In genomic region chr3:108791473-108791872, GRCh38 we compare ENCODE assay signal across 1 cellular context.
TF ChIP-seq lines count a peak whose summit lies in the region.

No MANE protein-coding gene starts in this region.

TF ChIP-seq in GM23338, 12 proteins besides CTCF, POLR2A, EP300 and RAD21 (continued from another document):
- TF ChIP-seq, protein P1, sequence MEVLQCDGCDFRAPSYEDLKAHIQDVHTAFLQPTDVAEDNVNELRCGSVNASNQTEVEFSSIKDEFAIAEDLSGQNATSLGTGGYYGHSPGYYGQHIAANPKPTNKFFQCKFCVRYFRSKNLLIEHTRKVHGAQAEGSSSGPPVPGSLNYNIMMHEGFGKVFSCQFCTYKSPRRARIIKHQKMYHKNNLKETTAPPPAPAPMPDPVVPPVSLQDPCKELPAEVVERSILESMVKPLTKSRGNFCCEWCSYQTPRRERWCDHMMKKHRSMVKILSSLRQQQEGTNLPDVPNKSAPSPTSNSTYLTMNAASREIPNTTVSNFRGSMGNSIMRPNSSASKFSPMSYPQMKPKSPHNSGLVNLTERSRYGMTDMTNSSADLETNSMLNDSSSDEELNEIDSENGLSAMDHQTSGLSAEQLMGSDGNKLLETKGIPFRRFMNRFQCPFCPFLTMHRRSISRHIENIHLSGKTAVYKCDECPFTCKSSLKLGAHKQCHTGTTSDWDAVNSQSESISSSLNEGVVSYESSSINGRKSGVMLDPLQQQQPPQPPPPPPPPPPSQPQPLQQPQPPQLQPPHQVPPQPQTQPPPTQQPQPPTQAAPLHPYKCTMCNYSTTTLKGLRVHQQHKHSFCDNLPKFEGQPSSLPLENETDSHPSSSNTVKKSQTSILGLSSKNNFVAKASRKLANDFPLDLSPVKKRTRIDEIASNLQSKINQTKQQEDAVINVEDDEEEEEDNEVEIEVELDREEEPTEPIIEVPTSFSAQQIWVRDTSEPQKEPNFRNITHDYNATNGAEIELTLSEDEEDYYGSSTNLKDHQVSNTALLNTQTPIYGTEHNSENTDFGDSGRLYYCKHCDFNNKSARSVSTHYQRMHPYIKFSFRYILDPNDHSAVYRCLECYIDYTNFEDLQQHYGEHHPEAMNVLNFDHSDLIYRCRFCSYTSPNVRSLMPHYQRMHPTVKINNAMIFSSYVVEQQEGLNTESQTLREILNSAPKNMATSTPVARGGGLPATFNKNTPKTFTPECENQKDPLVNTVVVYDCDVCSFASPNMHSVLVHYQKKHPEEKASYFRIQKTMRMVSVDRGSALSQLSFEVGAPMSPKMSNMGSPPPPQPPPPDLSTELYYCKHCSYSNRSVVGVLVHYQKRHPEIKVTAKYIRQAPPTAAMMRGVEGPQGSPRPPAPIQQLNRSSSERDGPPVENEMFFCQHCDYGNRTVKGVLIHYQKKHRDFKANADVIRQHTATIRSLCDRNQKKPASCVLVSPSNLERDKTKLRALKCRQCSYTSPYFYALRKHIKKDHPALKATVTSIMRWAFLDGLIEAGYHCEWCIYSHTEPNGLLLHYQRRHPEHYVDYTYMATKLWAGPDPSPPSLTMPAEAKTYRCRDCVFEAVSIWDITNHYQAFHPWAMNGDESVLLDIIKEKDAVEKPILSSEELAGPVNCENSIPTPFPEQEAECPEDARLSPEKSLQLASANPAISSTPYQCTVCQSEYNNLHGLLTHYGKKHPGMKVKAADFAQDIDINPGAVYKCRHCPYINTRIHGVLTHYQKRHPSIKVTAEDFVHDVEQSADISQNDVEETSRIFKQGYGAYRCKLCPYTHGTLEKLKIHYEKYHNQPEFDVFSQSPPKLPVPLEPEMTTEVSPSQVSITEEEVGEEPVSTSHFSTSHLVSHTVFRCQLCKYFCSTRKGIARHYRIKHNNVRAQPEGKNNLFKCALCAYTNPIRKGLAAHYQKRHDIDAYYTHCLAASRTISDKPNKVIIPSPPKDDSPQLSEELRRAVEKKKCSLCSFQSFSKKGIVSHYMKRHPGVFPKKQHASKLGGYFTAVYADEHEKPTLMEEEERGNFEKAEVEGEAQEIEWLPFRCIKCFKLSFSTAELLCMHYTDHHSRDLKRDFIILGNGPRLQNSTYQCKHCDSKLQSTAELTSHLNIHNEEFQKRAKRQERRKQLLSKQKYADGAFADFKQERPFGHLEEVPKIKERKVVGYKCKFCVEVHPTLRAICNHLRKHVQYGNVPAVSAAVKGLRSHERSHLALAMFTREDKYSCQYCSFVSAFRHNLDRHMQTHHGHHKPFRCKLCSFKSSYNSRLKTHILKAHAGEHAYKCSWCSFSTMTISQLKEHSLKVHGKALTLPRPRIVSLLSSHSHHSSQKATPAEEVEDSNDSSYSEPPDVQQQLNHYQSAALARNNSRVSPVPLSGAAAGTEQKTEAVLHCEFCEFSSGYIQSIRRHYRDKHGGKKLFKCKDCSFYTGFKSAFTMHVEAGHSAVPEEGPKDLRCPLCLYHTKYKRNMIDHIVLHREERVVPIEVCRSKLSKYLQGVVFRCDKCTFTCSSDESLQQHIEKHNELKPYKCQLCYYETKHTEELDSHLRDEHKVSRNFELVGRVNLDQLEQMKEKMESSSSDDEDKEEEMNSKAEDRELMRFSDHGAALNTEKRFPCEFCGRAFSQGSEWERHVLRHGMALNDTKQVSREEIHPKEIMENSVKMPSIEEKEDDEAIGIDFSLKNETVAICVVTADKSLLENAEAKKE (CRISPR knock-in tag; IDR thresholded peaks at IDR 0.05): no peak
- TF ChIP-seq EZH2phosphoT487 (IDR thresholded peaks at IDR 0.05; ENCODE audit: unreplicated experiment) (no peak), JUNB (IDR thresholded peaks at IDR 0.05; ENCODE audit: unreplicated experiment) (no peak), STAT1 (IDR thresholded peaks at IDR 0.05; ENCODE audit: unreplicated experiment) (no peak), EZH2 (IDR thresholded peaks at IDR 0.05; ENCODE audit: low read depth, unreplicated experiment) (no peak)
